18 cellular contexts compared by ENCODE assay signal in the genomic region with DNA sequence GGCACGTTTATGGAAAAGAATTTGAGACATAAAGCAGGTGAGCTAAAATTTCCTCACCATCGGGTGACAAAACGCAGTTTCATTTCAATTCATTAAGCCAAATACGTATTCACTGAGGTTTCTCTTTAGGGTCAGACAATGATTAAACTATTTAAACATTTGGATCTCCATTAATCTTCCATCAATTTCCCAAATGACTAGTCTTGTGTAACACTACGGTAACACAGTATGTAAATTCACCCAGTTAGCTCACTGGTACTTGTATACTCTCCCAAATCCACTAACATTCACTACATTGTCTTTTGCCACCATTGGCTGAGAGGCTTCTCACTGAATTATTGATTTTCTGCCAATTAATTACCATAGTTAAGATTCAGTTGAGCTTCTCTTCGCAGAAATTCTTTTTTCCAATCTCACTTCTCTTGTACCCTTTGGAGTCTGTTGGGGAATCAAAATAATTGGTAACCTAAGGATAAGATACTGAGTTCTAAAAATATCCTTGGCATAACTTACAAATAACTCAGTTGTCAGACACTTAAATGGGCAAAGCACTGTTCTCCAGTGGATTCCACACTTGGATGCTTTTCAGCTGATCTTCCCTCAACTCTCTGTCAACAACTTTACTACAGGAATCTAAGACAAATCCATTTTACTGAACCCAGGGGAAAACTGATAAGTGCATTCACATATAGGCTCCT. TPM values are rescaled to one million over a fixed set of nuclear protein-coding genes. Genes with fewer than 3 reads are reported as not detected.
DNase-seq lines count a peak whose midpoint lies in the region; ATAC-seq, FAIRE-seq and TF ChIP-seq lines count a peak whose summit lies in the region.
"Had no signal": no experiment of that assay in that cellular context is flagged by ENCODE, and none has a peak within 500 bp of the region (broad histone marks: within the 10 kb centered on the region; RNA-seq: fewer than 3 reads in every experiment).

No MANE protein-coding gene starts in this region.

- DNase-seq in GM19239 (ENCODE audit: insufficient read length, low spot score) (no peak), hepatocyte (ENCODE audit: low spot score) (no peak), renal cortical epithelial cell (ENCODE audit: low read depth) (peak; percentile 87), GM10248 (ENCODE audit: extremely low spot score) (no peak), HepG2 (ENCODE audit: low spot score) (no peak), left colon (no peak)
- no peak for DNase-seq in activated naive CD8-positive, alpha-beta T cell treated with anti-CD3 and anti-CD28 coated beads, Interleukin-2, amount 50 U/mL, for 24 hours
- DNase-seq: activated CD4-positive, alpha-beta T cell treated with anti-CD3 and anti-CD28 coated beads for 48 hours; brain microvascular endothelial cell; HFFc6; NCI-H1417 treated with DMSO at 0.1 percent for 48 hours; NCI-H748 treated with DMSO at 0.1 percent for 48 hours; ovary; small intestine had no signal

- TF ChIP-seq RAD21 in HepG2 (CRISPR knock-in tag; IDR thresholded peaks at IDR 0.05) = no peak

- peaks cover 12% of the 10 kb centered on the region for H3K9me3 Mint-ChIP-seq in dendritic cell treated with granulocyte-macrophage colony-stimulating factor and Interleukin-4, amounts not matched to agents 40 ng/mL and 50 ng/mL, for 4 days
- H3K9me3 Mint-ChIP-seq in activated naive CD8-positive, alpha-beta T cell treated with anti-CD3 and anti-CD28 coated beads, Interleukin-2, amount 50 U/mL, for 24 hours = peaks cover 10% of the 10 kb centered on the region

- peak overlapping the region; percentile 44 for H3K27ac ChIP-seq in hepatocyte
- no peak overlapping the region for H3K27ac ChIP-seq in HepG2 (ENCODE audit: extremely low read length, insufficient read depth, low read length)
- H3K27ac ChIP-seq: brain microvascular endothelial cell, ovary had no signal

- no peaks in the 10 kb centered on the region for H3K9me3 ChIP-seq in hepatocyte (ENCODE audit: low read depth)
- H3K9me3 ChIP-seq in HepG2 (ENCODE audit: low read length) = no peaks in the 10 kb centered on the region
- H3K9me3 ChIP-seq: ovary, thoracic aorta had no signal

- CTCF ChIA-PET in GM10248 (lab: Yijun Ruan, JAX) = interaction anchor here (1.6 kb wide), 1 partner anchor 10 kb away, joined by 3 read pairs; no protein-coding TSS in a partner anchor
- CTCF ChIA-PET in HepG2 (lab: Yijun Ruan, JAX; ENCODE audit: low intra/inter-chr PET ratio, low total read pairs) = no interaction called here

- H3K4me2 ChIP-seq in hepatocyte (no peak overlapping the region), HepG2 (ENCODE audit: low read depth, low read length) (no peak overlapping the region)

- H4K20me1 ChIP-seq in hepatocyte (ENCODE audit: insufficient read depth, poor library complexity, severe bottlenecking) (no peaks in the 10 kb centered on the region), HepG2 (ENCODE audit: insufficient read depth, low read length) (no peaks in the 10 kb centered on the region)

- TF ChIP-seq EP300 in HepG2 (IDR thresholded peaks at IDR 0.05; ENCODE audit: low read depth in 2 of 2, low read length in 2 of 2) (no peak), HepG2 (CRISPR knock-in tag; IDR thresholded peaks at IDR 0.05; ENCODE audit: borderline replicate concordance) (no peak)

- H3K9ac ChIP-seq in HepG2 (ENCODE audit: insufficient read depth, low read depth, low read length) = no peak overlapping the region

- BruUV-seq in HepG2 (replicated peaks; lab: Mats Ljungman, UMichigan) = no TSS peak

- no peak for TF ChIP-seq POLR2A in HepG2 (IDR thresholded peaks at IDR 0.05; ENCODE audit: insufficient read depth in 1 of 2, low read depth in 2 of 2, low read length in 2 of 2)

- H3K36me3 ChIP-seq in hepatocyte (replicated peaks; ENCODE audit: insufficient read depth, low read depth) (no peaks in the 10 kb centered on the region), HepG2 (replicated peaks in 1 of 2; ENCODE audit: control insufficient read depth in 1 of 2, insufficient read depth in 2 of 2, low read length in 2 of 2) (no peaks in the 10 kb centered on the region)
- H3K36me3 ChIP-seq: brain microvascular endothelial cell, ovary, thoracic aorta had no signal

- H3K9me2 ChIP-seq in hepatocyte (replicated peaks; ENCODE audit: insufficient read depth) = no peaks in the 10 kb centered on the region

- no peaks in the 10 kb centered on the region for H3K27me3 ChIP-seq in hepatocyte
- H3K27me3 ChIP-seq in HepG2 (ENCODE audit: control insufficient read depth in 1 of 2, insufficient read depth in 2 of 2, low read length in 2 of 2) = peaks cover 0 to 10% of the 10 kb centered on the region in 2 experiments; a peak in 1 of 5 replicates
- H3K27me3 ChIP-seq: brain microvascular endothelial cell, ovary had no signal

- intact Hi-C loops in dendritic cell treated with granulocyte-macrophage colony-stimulating factor and Interleukin-4, amounts not matched to agents 40 ng/mL and 50 ng/mL, for 4 days (cut with micrococcal nuclease) = no loop called here
- intact Hi-C loops in HepG2 (cut with micrococcal nuclease; ENCODE audit: unreplicated experiment) (no loop called here), left colon (cut with DNase I, micrococcal nuclease) (no loop called here)

- H2AFZ ChIP-seq in hepatocyte = no peak overlapping the region
- H2AFZ ChIP-seq in HepG2 (ENCODE audit: low read length) = no peak overlapping the region

- in situ Hi-C loops in HepG2 (cut with HindIII; ENCODE audit: extremely low pct_ligation_motif_present, low pct_unique_long_range_greater_than_20kb) = no loop called here

- peak overlapping the region; percentile 95 for H3K27ac Mint-ChIP-seq in dendritic cell treated with granulocyte-macrophage colony-stimulating factor and Interleukin-4, amounts not matched to agents 40 ng/mL and 50 ng/mL, for 4 days
- no peak overlapping the region for H3K27ac Mint-ChIP-seq in activated naive CD8-positive, alpha-beta T cell treated with anti-CD3 and anti-CD28 coated beads, Interleukin-2, amount 50 U/mL, for 24 hours
- H3K27ac Mint-ChIP-seq: activated naive CD4-positive, alpha-beta T cell treated with anti-CD3 and anti-CD28 coated beads, Interleukin-2, amount 50 U/mL, for 72 hours; B cell; HFFc6 had no signal

- no peak overlapping the region for H3K4me3 Mint-ChIP-seq in dendritic cell treated with granulocyte-macrophage colony-stimulating factor and Interleukin-4, amounts not matched to agents 40 ng/mL and 50 ng/mL, for 4 days
- no peak overlapping the region for H3K4me3 Mint-ChIP-seq in activated naive CD8-positive, alpha-beta T cell treated with anti-CD3 and anti-CD28 coated beads, Interleukin-2, amount 50 U/mL, for 24 hours
- H3K4me3 Mint-ChIP-seq: B cell, HFFc6 had no signal

- ATAC-seq in activated naive CD8-positive, alpha-beta T cell treated with anti-CD3 and anti-CD28 coated beads, Interleukin-2, amount 50 U/mL, for 24 hours = no peak
- ATAC-seq in HepG2 (no peak), left colon (no peak)
- ATAC-seq: activated naive CD4-positive, alpha-beta T cell treated with anti-CD3 and anti-CD28 coated beads, Interleukin-2, amount 50 U/mL, for 72 hours had no signal

- H3K4me1 Mint-ChIP-seq in dendritic cell treated with granulocyte-macrophage colony-stimulating factor and Interleukin-4, amounts not matched to agents 40 ng/mL and 50 ng/mL, for 4 days (ENCODE audit: low read depth) = peaks cover 58% of the 10 kb centered on the region
- H3K4me1 Mint-ChIP-seq in activated naive CD8-positive, alpha-beta T cell treated with anti-CD3 and anti-CD28 coated beads, Interleukin-2, amount 50 U/mL, for 24 hours = peaks cover 28% of the 10 kb centered on the region

- H3K4me1 ChIP-seq in hepatocyte (ENCODE audit: insufficient read depth) (peaks cover 5% of the 10 kb centered on the region), HepG2 (ENCODE audit: insufficient read depth, low read length) (no peaks in the 10 kb centered on the region)

- H3K27me3 Mint-ChIP-seq in dendritic cell treated with granulocyte-macrophage colony-stimulating factor and Interleukin-4, amounts not matched to agents 40 ng/mL and 50 ng/mL, for 4 days = no peaks in the 10 kb centered on the region
- H3K27me3 Mint-ChIP-seq in activated naive CD8-positive, alpha-beta T cell treated with anti-CD3 and anti-CD28 coated beads, Interleukin-2, amount 50 U/mL, for 24 hours = no peaks in the 10 kb centered on the region
- H3K27me3 Mint-ChIP-seq: B cell had no signal

- peaks cover 11% of the 10 kb centered on the region for H3K36me3 Mint-ChIP-seq in dendritic cell treated with granulocyte-macrophage colony-stimulating factor and Interleukin-4, amounts not matched to agents 40 ng/mL and 50 ng/mL, for 4 days (ENCODE audit: low read depth)
- H3K36me3 Mint-ChIP-seq in activated naive CD8-positive, alpha-beta T cell treated with anti-CD3 and anti-CD28 coated beads, Interleukin-2, amount 50 U/mL, for 24 hours (ENCODE audit: low read depth) = peaks cover 1% of the 10 kb centered on the region

- TF ChIP-seq CTCF in hepatocyte (IDR thresholded peaks at IDR 0.05; ENCODE audit: poor library complexity) (no peak), GM10248 (IDR thresholded peaks at IDR 0.05; ENCODE audit: control extremely low read depth, extremely low read depth, low read depth, missing control alignments) (no peak), HepG2 (CRISPR knock-in tag; IDR thresholded peaks at IDR 0.05) (no peak)

- POLR2A ChIA-PET in GM10248 (lab: Yijun Ruan, JAX) = no interaction called here
- POLR2A ChIA-PET in HepG2 (lab: Yijun Ruan, JAX) = no interaction called here

- WGBS in hepatocyte (ENCODE audit: low lambda C conversion rate, missing lambda C conversion rate) = 92% methylated on average over 6 of the region's 6 CpGs
- 9% methylated on average over 6 of the region's 6 CpGs for WGBS in HepG2 (ENCODE audit: low lambda C conversion rate)

- FAIRE-seq in GM19239 (lab: Jason Lieb, UNC) (peak; percentile 71), HepG2 (lab: Jason Lieb, UNC) (no peak)
- FAIRE-seq: small intestine had no signal

- H3K79me2 ChIP-seq in hepatocyte (peaks cover 93% of the 10 kb centered on the region), HepG2 (ENCODE audit: insufficient read depth, low read length) (no peaks in the 10 kb centered on the region)

- H3K4me3 ChIP-seq in hepatocyte (no peak overlapping the region), HepG2 (replicated peaks in 1 of 3; ENCODE audit: insufficient read depth in 1 of 3, low read depth in 2 of 3, low read length in 3 of 3) (no peak overlapping the region)
- H3K4me3 ChIP-seq: ovary, thoracic aorta had no signal

RNA-seq across cellular contexts. Expression of a gene that starts 40.7 kb away (rescaled TPM):
- 35.9 and 50.1 TPM in 2 replicates for total RNA-seq in hepatocyte
- 21.6 and 27.6 TPM in 2 replicates for polyA plus RNA-seq in hepatocyte
- 22.6 and 78.2 TPM in 2 replicates for total RNA-seq in renal cortical epithelial cell
- total RNA-seq in HepG2 (2016; rRNA removed; fragmentation: Illumina TruSeq; extraction: Trizol) = 0.03 TPM in 1 of 2 replicates, not detected in the other
- total RNA-seq in HepG2 (2016; cell fraction: cytosol; rRNA removed; fragmentation: Illumina TruSeq; extraction: Trizol; ENCODE audit: low read depth) = not detected in 2 replicates
- total RNA-seq in HepG2 (2016; cell fraction: insoluble cytoplasmic fraction; rRNA removed; fragmentation: Illumina TruSeq; extraction: Trizol) = not detected in 2 replicates
- total RNA-seq in HepG2 (2016; cell fraction: membrane; rRNA removed; fragmentation: Illumina TruSeq; extraction: Trizol) = 0.03 TPM in 1 of 2 replicates, not detected in the other
- total RNA-seq in HepG2 (2016; cell fraction: nucleus; rRNA removed; fragmentation: Illumina TruSeq; extraction: Trizol) = not detected in 2 replicates
- polyA plus RNA-seq in HepG2 (2011; rRNA removed) = 0.01 and 0.03 TPM in 2 replicates
- 0.01 TPM in 1 of 2 replicates, not detected in the other for polyA plus RNA-seq in HepG2 (2011; cell fraction: cytosol; rRNA removed)
- 0.05 TPM in 1 of 2 replicates, not detected in the other for polyA plus RNA-seq in HepG2 (2011; cell fraction: nucleus; rRNA removed)
- polyA plus RNA-seq in HepG2 (2012) = not detected in 2 replicates
- polyA plus RNA-seq in HepG2 (2016; cell fraction: cytosol; fragmentation: Illumina TruSeq; extraction: Trizol; ENCODE audit: low read depth) = not detected in 2 replicates
- polyA plus RNA-seq in HepG2 (2016; cell fraction: insoluble cytoplasmic fraction; fragmentation: Illumina TruSeq; extraction: Trizol; ENCODE audit: low read depth) = not detected in 2 replicates
- polyA plus RNA-seq in HepG2 (2016; cell fraction: membrane; fragmentation: Illumina TruSeq; extraction: Trizol; ENCODE audit: low read depth) = not detected in 2 replicates
- not detected in 2 replicates for polyA plus RNA-seq in HepG2 (2016; cell fraction: nucleus; fragmentation: Illumina TruSeq; extraction: Trizol; ENCODE audit: insufficient read depth, low read depth)
- 0.77 TPM in 1 of 2 replicates, not detected in the other for polyA minus RNA-seq in HepG2 (2011; rRNA and poly(A)+ RNA removed; ENCODE audit: low replicate concordance)
- polyA minus RNA-seq in HepG2 (2011; cell fraction: cytosol; rRNA and poly(A)+ RNA removed) = not detected in 2 replicates
- polyA minus RNA-seq in HepG2 (2011; cell fraction: nucleus; rRNA and poly(A)+ RNA removed) = not detected in 2 replicates
- 10 to 100 TPM; 76.5 to 89.8 TPM for total RNA-seq in left colon

Comparison
In these comparisons a context has a peak if more than half of its experiments do, and no peak if none do; other contexts are left out.
1. RNA of a gene that starts 40.7 kb away (total RNA-seq): 76.5 to 89.8 TPM in left colon, 22.6 to 78.2 TPM in renal cortical epithelial cell and 35.9 to 50.1 TPM in hepatocyte; 0.03 TPM in HepG2; every median in the first group is over 10 times any median in the second.